1 cellular context compared by ENCODE assay signal in the genomic region with DNA sequence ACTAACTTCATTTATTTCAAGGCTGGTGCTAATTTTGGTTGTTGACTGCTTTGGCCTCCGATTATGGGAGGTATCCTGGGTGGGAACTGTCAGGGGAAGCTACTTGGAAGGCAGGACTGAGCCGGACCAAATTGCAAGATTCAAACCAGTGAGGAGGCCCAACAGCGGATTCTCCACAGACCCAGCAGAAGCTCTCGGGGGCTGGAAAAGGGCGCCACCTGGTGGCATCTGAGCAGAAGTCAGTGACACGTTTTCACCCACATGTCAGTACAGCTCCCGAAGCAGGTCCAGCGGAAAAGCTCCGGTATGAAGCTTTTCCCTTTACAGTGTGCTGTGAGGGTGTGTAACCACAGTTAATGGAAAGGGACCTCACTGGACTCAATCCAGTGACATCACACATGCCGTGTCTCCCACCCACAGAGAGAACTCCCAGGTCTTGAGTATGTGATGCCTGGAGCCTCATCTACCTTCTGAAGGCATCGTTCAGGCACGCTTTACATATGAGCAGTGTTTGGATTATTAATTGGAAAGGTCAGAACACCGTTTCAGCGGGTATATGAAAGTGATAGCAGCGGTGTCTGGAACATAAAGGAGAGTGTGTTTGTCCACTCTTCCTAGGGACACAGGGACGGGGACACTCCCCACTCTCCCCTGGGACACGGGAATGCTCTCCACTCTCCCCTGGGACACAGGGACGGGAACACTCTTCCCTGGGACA.
TF ChIP-seq lines count a peak whose summit lies in the region.

No MANE protein-coding gene starts in this region.

TF ChIP-seq in K562, 482 proteins besides CTCF, POLR2A, EP300 and RAD21 (continued from another document and continues in another):
- TF ChIP-seq, protein P1, sequence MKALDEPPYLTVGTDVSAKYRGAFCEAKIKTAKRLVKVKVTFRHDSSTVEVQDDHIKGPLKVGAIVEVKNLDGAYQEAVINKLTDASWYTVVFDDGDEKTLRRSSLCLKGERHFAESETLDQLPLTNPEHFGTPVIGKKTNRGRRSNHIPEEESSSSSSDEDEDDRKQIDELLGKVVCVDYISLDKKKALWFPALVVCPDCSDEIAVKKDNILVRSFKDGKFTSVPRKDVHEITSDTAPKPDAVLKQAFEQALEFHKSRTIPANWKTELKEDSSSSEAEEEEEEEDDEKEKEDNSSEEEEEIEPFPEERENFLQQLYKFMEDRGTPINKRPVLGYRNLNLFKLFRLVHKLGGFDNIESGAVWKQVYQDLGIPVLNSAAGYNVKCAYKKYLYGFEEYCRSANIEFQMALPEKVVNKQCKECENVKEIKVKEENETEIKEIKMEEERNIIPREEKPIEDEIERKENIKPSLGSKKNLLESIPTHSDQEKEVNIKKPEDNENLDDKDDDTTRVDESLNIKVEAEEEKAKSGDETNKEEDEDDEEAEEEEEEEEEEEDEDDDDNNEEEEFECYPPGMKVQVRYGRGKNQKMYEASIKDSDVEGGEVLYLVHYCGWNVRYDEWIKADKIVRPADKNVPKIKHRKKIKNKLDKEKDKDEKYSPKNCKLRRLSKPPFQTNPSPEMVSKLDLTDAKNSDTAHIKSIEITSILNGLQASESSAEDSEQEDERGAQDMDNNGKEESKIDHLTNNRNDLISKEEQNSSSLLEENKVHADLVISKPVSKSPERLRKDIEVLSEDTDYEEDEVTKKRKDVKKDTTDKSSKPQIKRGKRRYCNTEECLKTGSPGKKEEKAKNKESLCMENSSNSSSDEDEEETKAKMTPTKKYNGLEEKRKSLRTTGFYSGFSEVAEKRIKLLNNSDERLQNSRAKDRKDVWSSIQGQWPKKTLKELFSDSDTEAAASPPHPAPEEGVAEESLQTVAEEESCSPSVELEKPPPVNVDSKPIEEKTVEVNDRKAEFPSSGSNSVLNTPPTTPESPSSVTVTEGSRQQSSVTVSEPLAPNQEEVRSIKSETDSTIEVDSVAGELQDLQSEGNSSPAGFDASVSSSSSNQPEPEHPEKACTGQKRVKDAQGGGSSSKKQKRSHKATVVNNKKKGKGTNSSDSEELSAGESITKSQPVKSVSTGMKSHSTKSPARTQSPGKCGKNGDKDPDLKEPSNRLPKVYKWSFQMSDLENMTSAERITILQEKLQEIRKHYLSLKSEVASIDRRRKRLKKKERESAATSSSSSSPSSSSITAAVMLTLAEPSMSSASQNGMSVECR (CRISPR knock-in tag; IDR thresholded peaks at IDR 0.05): no peak
- TF ChIP-seq, protein P2, sequence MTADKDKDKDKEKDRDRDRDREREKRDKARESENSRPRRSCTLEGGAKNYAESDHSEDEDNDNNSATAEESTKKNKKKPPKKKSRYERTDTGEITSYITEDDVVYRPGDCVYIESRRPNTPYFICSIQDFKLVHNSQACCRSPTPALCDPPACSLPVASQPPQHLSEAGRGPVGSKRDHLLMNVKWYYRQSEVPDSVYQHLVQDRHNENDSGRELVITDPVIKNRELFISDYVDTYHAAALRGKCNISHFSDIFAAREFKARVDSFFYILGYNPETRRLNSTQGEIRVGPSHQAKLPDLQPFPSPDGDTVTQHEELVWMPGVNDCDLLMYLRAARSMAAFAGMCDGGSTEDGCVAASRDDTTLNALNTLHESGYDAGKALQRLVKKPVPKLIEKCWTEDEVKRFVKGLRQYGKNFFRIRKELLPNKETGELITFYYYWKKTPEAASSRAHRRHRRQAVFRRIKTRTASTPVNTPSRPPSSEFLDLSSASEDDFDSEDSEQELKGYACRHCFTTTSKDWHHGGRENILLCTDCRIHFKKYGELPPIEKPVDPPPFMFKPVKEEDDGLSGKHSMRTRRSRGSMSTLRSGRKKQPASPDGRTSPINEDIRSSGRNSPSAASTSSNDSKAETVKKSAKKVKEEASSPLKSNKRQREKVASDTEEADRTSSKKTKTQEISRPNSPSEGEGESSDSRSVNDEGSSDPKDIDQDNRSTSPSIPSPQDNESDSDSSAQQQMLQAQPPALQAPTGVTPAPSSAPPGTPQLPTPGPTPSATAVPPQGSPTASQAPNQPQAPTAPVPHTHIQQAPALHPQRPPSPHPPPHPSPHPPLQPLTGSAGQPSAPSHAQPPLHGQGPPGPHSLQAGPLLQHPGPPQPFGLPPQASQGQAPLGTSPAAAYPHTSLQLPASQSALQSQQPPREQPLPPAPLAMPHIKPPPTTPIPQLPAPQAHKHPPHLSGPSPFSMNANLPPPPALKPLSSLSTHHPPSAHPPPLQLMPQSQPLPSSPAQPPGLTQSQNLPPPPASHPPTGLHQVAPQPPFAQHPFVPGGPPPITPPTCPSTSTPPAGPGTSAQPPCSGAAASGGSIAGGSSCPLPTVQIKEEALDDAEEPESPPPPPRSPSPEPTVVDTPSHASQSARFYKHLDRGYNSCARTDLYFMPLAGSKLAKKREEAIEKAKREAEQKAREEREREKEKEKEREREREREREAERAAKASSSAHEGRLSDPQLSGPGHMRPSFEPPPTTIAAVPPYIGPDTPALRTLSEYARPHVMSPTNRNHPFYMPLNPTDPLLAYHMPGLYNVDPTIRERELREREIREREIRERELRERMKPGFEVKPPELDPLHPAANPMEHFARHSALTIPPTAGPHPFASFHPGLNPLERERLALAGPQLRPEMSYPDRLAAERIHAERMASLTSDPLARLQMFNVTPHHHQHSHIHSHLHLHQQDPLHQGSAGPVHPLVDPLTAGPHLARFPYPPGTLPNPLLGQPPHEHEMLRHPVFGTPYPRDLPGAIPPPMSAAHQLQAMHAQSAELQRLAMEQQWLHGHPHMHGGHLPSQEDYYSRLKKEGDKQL (CRISPR knock-in tag; IDR thresholded peaks at IDR 0.05; ENCODE audit: borderline replicate concordance): no peak
- TF ChIP-seq LEF1 (IDR thresholded peaks at IDR 0.05) (no peak), TBL1XR1 (IDR thresholded peaks at IDR 0.05; ENCODE audit: low read length in 2 of 2) (no peak), BCL6 (CRISPR knock-in tag; IDR thresholded peaks at IDR 0.05) (no peak), SMARCA4 (IDR thresholded peaks at IDR 0.05) (no peak), HDAC1 (IDR thresholded peaks at IDR 0.05) (no peak), ZNF507 (tag; conservative IDR thresholded peaks at IDR 0.05) (no peak), ZBTB17 (CRISPR knock-in tag; IDR thresholded peaks at IDR 0.05) (no peak), PHTF2 (CRISPR knock-in tag; IDR thresholded peaks at IDR 0.05) (no peak), ZNF584 (CRISPR knock-in tag; IDR thresholded peaks at IDR 0.05; ENCODE audit: low read depth) (no peak), NONO (IDR thresholded peaks at IDR 0.05; ENCODE audit: low read depth in 2 of 2, low read length in 1 of 2) (no peak), FOXK2 (conservative IDR thresholded peaks at IDR 0.05 in 1 of 2, IDR thresholded peaks at IDR 0.05 in 1 of 2; ENCODE audit: low read depth in 2 of 2) (no peak)
- TF ChIP-seq, protein P3, sequence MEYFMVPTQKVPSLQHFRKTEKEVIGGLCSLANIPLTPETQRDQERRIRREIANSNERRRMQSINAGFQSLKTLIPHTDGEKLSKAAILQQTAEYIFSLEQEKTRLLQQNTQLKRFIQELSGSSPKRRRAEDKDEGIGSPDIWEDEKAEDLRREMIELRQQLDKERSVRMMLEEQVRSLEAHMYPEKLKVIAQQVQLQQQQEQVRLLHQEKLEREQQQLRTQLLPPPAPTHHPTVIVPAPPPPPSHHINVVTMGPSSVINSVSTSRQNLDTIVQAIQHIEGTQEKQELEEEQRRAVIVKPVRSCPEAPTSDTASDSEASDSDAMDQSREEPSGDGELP (CRISPR knock-in tag; IDR thresholded peaks at IDR 0.05; ENCODE audit: borderline replicate concordance): no peak
- TF ChIP-seq, protein P4, sequence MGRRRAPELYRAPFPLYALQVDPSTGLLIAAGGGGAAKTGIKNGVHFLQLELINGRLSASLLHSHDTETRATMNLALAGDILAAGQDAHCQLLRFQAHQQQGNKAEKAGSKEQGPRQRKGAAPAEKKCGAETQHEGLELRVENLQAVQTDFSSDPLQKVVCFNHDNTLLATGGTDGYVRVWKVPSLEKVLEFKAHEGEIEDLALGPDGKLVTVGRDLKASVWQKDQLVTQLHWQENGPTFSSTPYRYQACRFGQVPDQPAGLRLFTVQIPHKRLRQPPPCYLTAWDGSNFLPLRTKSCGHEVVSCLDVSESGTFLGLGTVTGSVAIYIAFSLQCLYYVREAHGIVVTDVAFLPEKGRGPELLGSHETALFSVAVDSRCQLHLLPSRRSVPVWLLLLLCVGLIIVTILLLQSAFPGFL (CRISPR knock-in tag; IDR thresholded peaks at IDR 0.05): no peak
- TF ChIP-seq, protein P5, sequence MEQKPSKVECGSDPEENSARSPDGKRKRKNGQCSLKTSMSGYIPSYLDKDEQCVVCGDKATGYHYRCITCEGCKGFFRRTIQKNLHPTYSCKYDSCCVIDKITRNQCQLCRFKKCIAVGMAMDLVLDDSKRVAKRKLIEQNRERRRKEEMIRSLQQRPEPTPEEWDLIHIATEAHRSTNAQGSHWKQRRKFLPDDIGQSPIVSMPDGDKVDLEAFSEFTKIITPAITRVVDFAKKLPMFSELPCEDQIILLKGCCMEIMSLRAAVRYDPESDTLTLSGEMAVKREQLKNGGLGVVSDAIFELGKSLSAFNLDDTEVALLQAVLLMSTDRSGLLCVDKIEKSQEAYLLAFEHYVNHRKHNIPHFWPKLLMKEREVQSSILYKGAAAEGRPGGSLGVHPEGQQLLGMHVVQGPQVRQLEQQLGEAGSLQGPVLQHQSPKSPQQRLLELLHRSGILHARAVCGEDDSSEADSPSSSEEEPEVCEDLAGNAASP (IDR thresholded peaks at IDR 0.05): no peak
- TF ChIP-seq, protein P6, sequence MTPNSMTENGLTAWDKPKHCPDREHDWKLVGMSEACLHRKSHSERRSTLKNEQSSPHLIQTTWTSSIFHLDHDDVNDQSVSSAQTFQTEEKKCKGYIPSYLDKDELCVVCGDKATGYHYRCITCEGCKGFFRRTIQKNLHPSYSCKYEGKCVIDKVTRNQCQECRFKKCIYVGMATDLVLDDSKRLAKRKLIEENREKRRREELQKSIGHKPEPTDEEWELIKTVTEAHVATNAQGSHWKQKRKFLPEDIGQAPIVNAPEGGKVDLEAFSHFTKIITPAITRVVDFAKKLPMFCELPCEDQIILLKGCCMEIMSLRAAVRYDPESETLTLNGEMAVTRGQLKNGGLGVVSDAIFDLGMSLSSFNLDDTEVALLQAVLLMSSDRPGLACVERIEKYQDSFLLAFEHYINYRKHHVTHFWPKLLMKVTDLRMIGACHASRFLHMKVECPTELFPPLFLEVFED (CRISPR knock-in tag; conservative IDR thresholded peaks at IDR 0.05): no peak
- TF ChIP-seq, protein P7, sequence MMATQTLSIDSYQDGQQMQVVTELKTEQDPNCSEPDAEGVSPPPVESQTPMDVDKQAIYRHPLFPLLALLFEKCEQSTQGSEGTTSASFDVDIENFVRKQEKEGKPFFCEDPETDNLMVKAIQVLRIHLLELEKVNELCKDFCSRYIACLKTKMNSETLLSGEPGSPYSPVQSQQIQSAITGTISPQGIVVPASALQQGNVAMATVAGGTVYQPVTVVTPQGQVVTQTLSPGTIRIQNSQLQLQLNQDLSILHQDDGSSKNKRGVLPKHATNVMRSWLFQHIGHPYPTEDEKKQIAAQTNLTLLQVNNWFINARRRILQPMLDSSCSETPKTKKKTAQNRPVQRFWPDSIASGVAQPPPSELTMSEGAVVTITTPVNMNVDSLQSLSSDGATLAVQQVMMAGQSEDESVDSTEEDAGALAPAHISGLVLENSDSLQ (IDR thresholded peaks at IDR 0.05): no peak
- TF ChIP-seq, protein P8, sequence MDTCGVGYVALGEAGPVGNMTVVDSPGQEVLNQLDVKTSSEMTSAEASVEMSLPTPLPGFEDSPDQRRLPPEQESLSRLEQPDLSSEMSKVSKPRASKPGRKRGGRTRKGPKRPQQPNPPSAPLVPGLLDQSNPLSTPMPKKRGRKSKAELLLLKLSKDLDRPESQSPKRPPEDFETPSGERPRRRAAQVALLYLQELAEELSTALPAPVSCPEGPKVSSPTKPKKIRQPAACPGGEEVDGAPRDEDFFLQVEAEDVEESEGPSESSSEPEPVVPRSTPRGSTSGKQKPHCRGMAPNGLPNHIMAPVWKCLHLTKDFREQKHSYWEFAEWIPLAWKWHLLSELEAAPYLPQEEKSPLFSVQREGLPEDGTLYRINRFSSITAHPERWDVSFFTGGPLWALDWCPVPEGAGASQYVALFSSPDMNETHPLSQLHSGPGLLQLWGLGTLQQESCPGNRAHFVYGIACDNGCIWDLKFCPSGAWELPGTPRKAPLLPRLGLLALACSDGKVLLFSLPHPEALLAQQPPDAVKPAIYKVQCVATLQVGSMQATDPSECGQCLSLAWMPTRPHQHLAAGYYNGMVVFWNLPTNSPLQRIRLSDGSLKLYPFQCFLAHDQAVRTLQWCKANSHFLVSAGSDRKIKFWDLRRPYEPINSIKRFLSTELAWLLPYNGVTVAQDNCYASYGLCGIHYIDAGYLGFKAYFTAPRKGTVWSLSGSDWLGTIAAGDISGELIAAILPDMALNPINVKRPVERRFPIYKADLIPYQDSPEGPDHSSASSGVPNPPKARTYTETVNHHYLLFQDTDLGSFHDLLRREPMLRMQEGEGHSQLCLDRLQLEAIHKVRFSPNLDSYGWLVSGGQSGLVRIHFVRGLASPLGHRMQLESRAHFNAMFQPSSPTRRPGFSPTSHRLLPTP (IDR thresholded peaks at IDR 0.05; ENCODE audit: borderline replicate concordance, extremely low read depth, insufficient read length): no peak
- TF ChIP-seq, protein P9, sequence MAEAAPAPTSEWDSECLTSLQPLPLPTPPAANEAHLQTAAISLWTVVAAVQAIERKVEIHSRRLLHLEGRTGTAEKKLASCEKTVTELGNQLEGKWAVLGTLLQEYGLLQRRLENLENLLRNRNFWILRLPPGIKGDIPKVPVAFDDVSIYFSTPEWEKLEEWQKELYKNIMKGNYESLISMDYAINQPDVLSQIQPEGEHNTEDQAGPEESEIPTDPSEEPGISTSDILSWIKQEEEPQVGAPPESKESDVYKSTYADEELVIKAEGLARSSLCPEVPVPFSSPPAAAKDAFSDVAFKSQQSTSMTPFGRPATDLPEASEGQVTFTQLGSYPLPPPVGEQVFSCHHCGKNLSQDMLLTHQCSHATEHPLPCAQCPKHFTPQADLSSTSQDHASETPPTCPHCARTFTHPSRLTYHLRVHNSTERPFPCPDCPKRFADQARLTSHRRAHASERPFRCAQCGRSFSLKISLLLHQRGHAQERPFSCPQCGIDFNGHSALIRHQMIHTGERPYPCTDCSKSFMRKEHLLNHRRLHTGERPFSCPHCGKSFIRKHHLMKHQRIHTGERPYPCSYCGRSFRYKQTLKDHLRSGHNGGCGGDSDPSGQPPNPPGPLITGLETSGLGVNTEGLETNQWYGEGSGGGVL (CRISPR knock-in tag; IDR thresholded peaks at IDR 0.05): no peak
